ENCODE assay signal across 8 cellular contexts in the genomic region with DNA sequence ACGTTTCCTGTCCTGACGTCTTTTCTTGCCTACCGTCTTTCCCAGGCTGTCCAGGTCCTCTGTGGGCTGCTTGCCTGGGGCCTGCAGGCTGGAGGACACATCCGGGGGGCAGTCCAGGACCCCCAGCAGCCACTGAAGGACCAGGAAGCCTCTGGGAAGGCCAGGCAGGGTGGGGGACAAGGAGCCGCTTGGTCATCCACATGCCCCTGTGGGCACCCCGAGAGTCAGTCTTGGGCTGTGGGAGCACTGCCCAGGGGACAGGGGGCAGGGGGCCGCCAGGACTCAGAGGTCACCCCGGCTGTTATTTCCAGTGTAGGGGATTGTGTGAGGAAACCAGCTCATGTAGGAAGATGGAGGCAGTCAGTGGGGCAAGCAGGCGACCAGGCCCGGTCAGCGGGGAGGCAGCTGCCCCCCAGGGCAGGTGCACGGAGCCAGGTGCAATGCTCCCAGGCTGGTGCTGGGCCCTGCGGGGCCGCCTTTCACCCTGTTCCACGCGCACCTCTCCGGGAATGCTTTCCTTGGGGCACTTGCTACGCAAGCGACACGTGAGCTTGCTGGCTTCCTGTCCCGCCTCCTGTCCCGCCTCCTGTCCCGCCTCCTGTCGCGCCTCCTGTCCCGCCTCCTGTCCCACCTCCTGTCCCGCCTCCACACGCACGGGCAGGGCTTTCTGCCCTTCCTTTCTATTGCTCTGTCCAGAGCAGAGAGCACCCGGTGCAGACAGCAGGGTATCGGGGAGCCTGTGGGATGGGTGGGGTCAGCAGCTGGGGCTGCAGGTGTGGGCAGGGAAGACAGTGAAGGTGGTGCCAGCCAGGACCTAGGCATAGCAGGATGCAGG. TPM values are rescaled to one million over a fixed set of nuclear protein-coding genes. Genes with fewer than 3 reads are reported as not detected.
A peak's percentile ranks its signal among the peaks of the same experiment; 100 is the strongest.
DNase-seq lines count a peak whose midpoint lies in the region; ATAC-seq and TF ChIP-seq lines count a peak whose summit lies in the region.

No MANE protein-coding gene starts in this region.

- WGBS in smooth muscle cell (ENCODE audit: low lambda C conversion rate) = 31% methylated on average over 30 of the region's 31 CpGs

- DNase-seq in GM10266 (ENCODE audit: extremely low spot score) = peak; percentile 87
- peak; percentile 87 for DNase-seq in NCI-H2227 (lab: John Stamatoyannopoulos, UW; ENCODE audit: unreplicated experiment)
- DNase-seq in activated CD4-positive, CD25-positive, alpha-beta regulatory T cell (lab: John Stamatoyannopoulos, UW) = peak; percentile 71 to 82 (median 80)
- DNase-seq in caudate nucleus (lab: John Stamatoyannopoulos, UW) = peak in 60 of 61 donors; percentile 55 to 98 (median 88)
- peak; percentile 86 for DNase-seq in inferior parietal cortex (ENCODE audit: extremely low spot score)
- DNase-seq in smooth muscle cell (lab: John Stamatoyannopoulos, UW; ENCODE audit: unreplicated experiment) = peak; percentile 54

- no peaks in the 10 kb centered on the region for H3K79me2 ChIP-seq in smooth muscle cell (ENCODE audit: low read depth)

- peak overlapping the region; percentile 8 for H3K9ac ChIP-seq in smooth muscle cell (ENCODE audit: low read depth)

- peak; percentile 72 for ATAC-seq in HG02970 (IDR thresholded peaks at IDR 0.05; ENCODE audit: low FRiP score, unreplicated experiment)
- no peak for ATAC-seq in GM18870 (IDR thresholded peaks at IDR 0.05; ENCODE audit: unreplicated experiment)

- no peak overlapping the region for H2AFZ ChIP-seq in smooth muscle cell (ENCODE audit: low read depth)

- H3K27ac ChIP-seq in caudate nucleus (ENCODE audit: low read depth, low read length) (peak overlapping the region; percentile 72), smooth muscle cell (ENCODE audit: low read depth) (no peak overlapping the region)

- TF ChIP-seq CTCF in GM10266 (IDR thresholded peaks at IDR 0.05; ENCODE audit: control insufficient read depth, insufficient read depth, low read depth, missing control alignments) (no peak), smooth muscle cell (IDR thresholded peaks at IDR 0.05; ENCODE audit: borderline replicate concordance, insufficient read depth, poor library complexity, severe bottlenecking) (no peak)

- H3K36me3 ChIP-seq in smooth muscle cell (ENCODE audit: low read depth) = no peaks in the 10 kb centered on the region

- H4K20me1 ChIP-seq in smooth muscle cell (ENCODE audit: low read depth) = no peaks in the 10 kb centered on the region

- H3K4me3 ChIP-seq in smooth muscle cell = peak overlapping the region; percentile 35

- H3K9me3 ChIP-seq in smooth muscle cell (replicated peaks; ENCODE audit: low read depth) = no peaks in the 10 kb centered on the region

- H3F3A ChIP-seq in smooth muscle cell (ENCODE audit: low read depth) = no peaks in the 10 kb centered on the region

- H3K27me3 ChIP-seq in smooth muscle cell (ENCODE audit: low read depth) = no peaks in the 10 kb centered on the region

- peak overlapping the region; percentile 84 for H3K4me2 ChIP-seq in smooth muscle cell

- H3K4me1 ChIP-seq in smooth muscle cell (ENCODE audit: low read depth) = peaks cover 5% of the 10 kb centered on the region

RNA-seq across cellular contexts. Expression of a gene that starts 39.5 kb away (rescaled TPM):
- not detected in 2 replicates for total RNA-seq in smooth muscle cell
- 0.15 TPM in 1 of 2 replicates, not detected in the other for polyA plus RNA-seq in smooth muscle cell

RNA-seq across cellular contexts. Expression of a gene that starts 47.0 kb away (rescaled TPM):
- total RNA-seq in smooth muscle cell = 13.3 and 20.3 TPM in 2 replicates
- polyA plus RNA-seq in smooth muscle cell = 60.0 and 63.0 TPM in 2 replicates
